ENCODE assay signal across 8 cellular contexts in the genomic region with DNA sequence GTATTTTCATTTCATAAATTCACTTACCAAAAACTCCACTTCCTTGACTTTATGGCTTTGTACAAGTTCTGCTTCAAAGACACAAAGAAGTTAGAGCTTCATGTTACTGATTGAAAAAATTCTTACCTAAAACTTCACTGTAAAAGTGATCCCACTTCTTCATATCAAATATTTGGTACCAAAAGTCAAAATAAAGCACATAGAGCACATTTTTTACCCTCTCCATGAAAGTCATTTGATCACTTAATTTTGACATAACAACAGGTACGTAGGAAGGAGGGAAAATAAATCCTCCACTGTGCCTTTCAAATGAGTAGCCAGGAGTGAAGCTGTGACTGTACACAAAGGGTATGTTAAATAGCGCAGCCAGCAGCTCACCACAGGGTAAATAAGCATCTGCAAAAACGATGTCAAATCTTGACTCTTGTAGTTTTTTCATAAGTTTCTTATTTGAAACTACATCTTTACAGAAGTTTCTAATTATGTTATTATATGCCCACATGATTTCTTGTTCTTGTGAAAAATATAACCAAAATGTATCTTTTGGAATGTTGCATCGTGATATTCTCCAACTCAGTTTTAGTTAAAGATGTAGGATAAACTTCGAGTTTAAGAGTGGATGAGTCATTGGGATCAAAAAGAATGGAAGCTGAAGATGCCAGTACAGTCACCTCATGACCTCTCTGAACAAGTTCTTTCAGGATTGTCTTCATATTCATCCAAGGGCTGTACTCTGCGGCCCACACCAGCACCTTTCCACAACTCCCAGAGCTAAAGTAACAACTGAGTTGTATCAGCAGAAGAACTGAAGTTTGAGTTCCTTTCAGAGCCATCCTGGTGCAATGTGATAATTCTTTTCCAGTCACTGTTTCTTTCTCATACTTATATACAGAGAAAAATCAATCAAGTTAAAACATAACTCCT.
DNase-seq lines count a peak whose midpoint lies in the region; ATAC-seq, FAIRE-seq and TF ChIP-seq lines count a peak whose summit lies in the region.
"Not testable (repeated sequence)": the region's sequence is repeated elsewhere in the genome, so short reads cannot be mapped to it uniquely, and the experiment has no call there.

No MANE protein-coding gene starts in this region.

- not testable (repeated sequence) for H3K4me3 ChIP-seq in HUES64 (ENCODE audit: low read length); epithelial cell of esophagus (ENCODE audit: low read length); mesenchymal stem cell (ENCODE audit: insufficient read depth in 1 of 2, low read depth in 1 of 2, low read length in 2 of 2); pancreas

- H2BK5ac ChIP-seq in mesenchymal stem cell (ENCODE audit: low read depth, low read length, poor library complexity, severe bottlenecking): not testable (repeated sequence)

- H2AFZ ChIP-seq in mesenchymal stem cell (ENCODE audit: low read depth, low read length): not testable (repeated sequence)

- intact Hi-C loops in pancreas (cut with DNase I): not testable (repeated sequence)

- H2BK15ac ChIP-seq in mesenchymal stem cell (ENCODE audit: low read depth, poor library complexity, severe bottlenecking): not testable (repeated sequence)

- not testable (repeated sequence) for DNase-seq in GM18507 (ENCODE audit: extremely low spot score, insufficient read length, low read depth); pancreas
- DNase-seq in amniotic epithelial cell (ENCODE audit: low read depth): peak; percentile 4
- DNase-seq in epithelial cell of esophagus (ENCODE audit: low read depth): peak; percentile 11
- DNase-seq in iris pigment epithelial cell (ENCODE audit: low read depth): peak; percentile 1
- peak; percentile 3 for DNase-seq in mesenchymal stem cell

- H2BK120ac ChIP-seq in mesenchymal stem cell (ENCODE audit: low read depth, low read length): not testable (repeated sequence)

- whole genome bisulfite sequencing in HUES64: 62% methylated on average over 5 of the region's 6 CpGs
- WGBS in mesenchymal stem cell: 74% methylated on average over 4 of the region's 6 CpGs
- WGBS in pancreas, 2 donors: 82 to 86% methylated on average over 6 of the region's 6 CpGs

- not testable (repeated sequence) for H3K18ac ChIP-seq in mesenchymal stem cell (ENCODE audit: low read depth in 1 of 2, low read length in 2 of 2)

- H3K27ac ChIP-seq in 22Rv1: peak overlapping the region; percentile 67
- H3K27ac ChIP-seq in HUES64 (ENCODE audit: low read depth, low read length): peak overlapping the region; percentile 33
- not testable (repeated sequence) for H3K27ac ChIP-seq in mesenchymal stem cell (ENCODE audit: low read length, poor library complexity, severe bottlenecking); pancreas

- not testable (repeated sequence) for H2AK5ac ChIP-seq in mesenchymal stem cell (ENCODE audit: low read length, severe bottlenecking)

- H3K9me3 ChIP-seq in HUES64 (ENCODE audit: insufficient read depth, low read depth, low read length); mesenchymal stem cell (ENCODE audit: control insufficient read depth, low read length); pancreas: not testable (repeated sequence)

- TF ChIP-seq CTCF in 22Rv1 (IDR thresholded peaks at IDR 0.05); epithelial cell of esophagus (IDR thresholded peaks at IDR 0.05; ENCODE audit: insufficient read depth, low read depth, low read length, missing control alignments); pancreas (IDR thresholded peaks at IDR 0.05): not testable (repeated sequence)

- H4K8ac ChIP-seq in mesenchymal stem cell (ENCODE audit: low read length): not testable (repeated sequence)

- H3K9ac ChIP-seq in HUES64 (ENCODE audit: low read depth, low read length); mesenchymal stem cell (ENCODE audit: low read length): not testable (repeated sequence)

- H3K14ac ChIP-seq in mesenchymal stem cell (ENCODE audit: low read length in 2 of 2): not testable (repeated sequence)

- not testable (repeated sequence) for H3K4me2 ChIP-seq in mesenchymal stem cell (ENCODE audit: low read length, poor library complexity, severe bottlenecking)

- not testable (repeated sequence) for H2BK12ac ChIP-seq in mesenchymal stem cell (ENCODE audit: low read length in 2 of 2)

- not testable (repeated sequence) for H3K23ac ChIP-seq in mesenchymal stem cell (ENCODE audit: low read length in 2 of 2)

- H3K27me3 ChIP-seq in HUES64 (ENCODE audit: insufficient read depth, low read length); mesenchymal stem cell (ENCODE audit: control insufficient read depth in 1 of 2, insufficient read depth in 1 of 2, low read length in 2 of 2); pancreas: not testable (repeated sequence)

- H3K36me3 ChIP-seq in HUES64 (ENCODE audit: insufficient read depth, low read length); mesenchymal stem cell (ENCODE audit: control insufficient read depth in 1 of 2, insufficient read depth in 2 of 2, low read depth in 1 of 2, low read length in 2 of 2); pancreas: not testable (repeated sequence)

- not testable (repeated sequence) for ATAC-seq in pancreas

- peaks cover 23% of the 10 kb centered on the region for H3K4me1 ChIP-seq in HUES64 (ENCODE audit: insufficient read depth, low read length)
- H3K4me1 ChIP-seq in mesenchymal stem cell (ENCODE audit: control insufficient read depth, insufficient read depth, low read depth, low read length); pancreas: not testable (repeated sequence)

- H3K4ac ChIP-seq in mesenchymal stem cell (ENCODE audit: low read depth in 1 of 2, low read length in 2 of 2): not testable (repeated sequence)

- not testable (repeated sequence) for H3K79me1 ChIP-seq in mesenchymal stem cell (replicated peaks; ENCODE audit: low read length, poor library complexity, severe bottlenecking)

- H4K91ac ChIP-seq in mesenchymal stem cell (ENCODE audit: low read length): not testable (repeated sequence)

- FAIRE-seq in GM18507 (lab: Jason Lieb, UNC): peak; percentile 63
- peak; percentile 92 for FAIRE-seq in pancreas (lab: Jason Lieb, UNC)
